In the genomic region with DNA sequence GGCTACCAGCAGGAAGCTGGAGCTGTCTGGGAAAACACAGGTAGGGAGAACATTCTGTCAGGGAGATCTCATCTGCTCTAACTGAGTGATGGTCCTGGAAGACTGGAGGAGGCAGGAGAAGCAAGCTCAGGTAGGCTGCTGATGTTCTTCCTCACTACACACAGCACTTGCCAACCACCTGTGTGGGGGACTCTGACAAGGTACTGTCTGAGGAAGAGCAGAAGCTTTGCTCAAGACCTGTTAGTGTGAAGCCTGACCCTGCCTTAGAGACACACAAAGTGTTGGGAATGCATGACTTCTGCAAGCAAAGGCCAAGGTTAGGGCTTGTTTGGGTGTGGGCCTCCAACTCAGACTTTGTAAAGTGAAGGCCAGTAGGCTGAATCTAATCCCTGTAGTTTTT, we compare ENCODE assay signal across 27 cellular contexts. TPM values are rescaled to one million over a fixed set of nuclear protein-coding genes. Genes with fewer than 3 reads are reported as not detected.
"Had no signal": no experiment of that assay in that cellular context is flagged by ENCODE, and none has a peak within 500 bp of the region (broad histone marks: within the 10 kb centered on the region; RNA-seq: fewer than 3 reads in every experiment).

No MANE protein-coding gene starts in this region.

- H3K79me2 ChIP-seq: hepatocyte, parathyroid adenoma had no signal

- H2AFZ ChIP-seq: hepatocyte, parathyroid adenoma had no signal

- H3K36me3 ChIP-seq: left ventricle myocardium inferior, right atrium auricular region, right lobe of liver, stomach, thyroid gland, transverse colon, upper lobe of left lung, vagina had no signal

- H3K9ac ChIP-seq: parathyroid adenoma had no signal

- DNase-seq: islet precursor cell; left ventricle myocardium inferior; mesendoderm; naive B cell; natural killer cell; nephron progenitor cell; nucleus accumbens; psoas muscle; right lobe of liver; stimulated activated CD4-positive, alpha-beta T cell treated with anti-CD3 and anti-CD28 coated beads, Interleukin-1b, Interleukin-23, amount 100 ng/mL, for 48 hours; stimulated activated CD4-positive, alpha-beta T cell treated with anti-CD3 and anti-CD28 coated beads, Interleukin-2, amount 100 ng/mL, for 48 hours; stimulated activated CD4-positive, alpha-beta T cell treated with anti-CD3 and anti-CD28 coated beads, Interleukin-4, amount 100 ng/mL, for 4 hours; stimulated activated CD8-positive, alpha-beta memory T cell treated with anti-CD3 and anti-CD28 coated beads, Interleukin-4, amount 100 ng/mL, for 48 hours; stimulated activated naive CD8-positive, alpha-beta T cell treated with anti-CD3 and anti-CD28 coated beads, Interleukin-15, Interleukin-2, amounts not matched to agents 100 U/mL and 50 U/mL, for 24 hours; stomach; testis; thyroid gland; transverse colon; upper lobe of left lung had no signal

- ATAC-seq: natural killer cell; psoas muscle; right lobe of liver; stimulated activated memory B cell treated with anti-CD40 and anti-IgM and Interleukin-4, amounts not matched to agents 10 μg/mL and 1 μg/mL and 100 μg/mL, for 72 hours; stimulated activated naive CD8-positive, alpha-beta T cell treated with anti-CD3 and anti-CD28 coated beads, Interleukin-15, Interleukin-2, amounts not matched to agents 100 U/mL and 50 U/mL, for 24 hours had no signal

- H3K4me2 ChIP-seq: hepatocyte, smooth muscle cell had no signal

- H3K9me3 ChIP-seq: psoas muscle, right lobe of liver, testis, thyroid gland, transverse colon, vagina had no signal

- H3K4me3 ChIP-seq: hepatocyte, left ventricle myocardium inferior, lung, psoas muscle, right atrium auricular region, right lobe of liver, smooth muscle cell, stomach, testis, thyroid gland, transverse colon, upper lobe of left lung, vagina had no signal

- H3K27ac ChIP-seq: hepatocyte, left ventricle myocardium inferior, parathyroid adenoma, psoas muscle, right atrium auricular region, right lobe of liver, stomach, testis, thyroid gland, transverse colon, upper lobe of left lung, vagina had no signal

- H3K27me3 ChIP-seq: right atrium auricular region, right lobe of liver, testis, thyroid gland, transverse colon, upper lobe of left lung, vagina had no signal

- H3K4me1 ChIP-seq: parathyroid adenoma, psoas muscle, right atrium auricular region, right lobe of liver, stomach, testis, transverse colon, upper lobe of left lung, vagina had no signal

RNA-seq across cellular contexts. Expression of a gene that starts 46.5 kb away (rescaled TPM):
- total RNA-seq: mononuclear cell, natural killer cell had no signal
